8 cellular contexts compared by ENCODE assay signal in genomic region chr20:36951198-36951976, GRCh38. TPM values are rescaled to one million over a fixed set of nuclear protein-coding genes. Genes with fewer than 3 reads are reported as not detected.
DNase-seq lines count a peak whose midpoint lies in the region; ATAC-seq and TF ChIP-seq lines count a peak whose summit lies in the region.

Gene SAMHD1 (minus strand): TSS chr20:36951708. CDS start chr20:36951643, 65 bp downstream.

- H3K4me3 Mint-ChIP-seq in activated B cell treated with CpG ODN at 0.5 μM for 24 hours = peak within 1 kb of the TSS; percentile 96

- H3K9me3 Mint-ChIP-seq in activated B cell treated with CpG ODN at 0.5 μM for 24 hours = no peaks in the 10 kb centered on the region

- CTCF ChIA-PET in AG04450 (lab: Charles Lee) (no interaction called here), activated B cell treated with CpG ODN at 0.5 μM for 24 hours (lab: Charles Lee) (no interaction called here)

- H3K4me3 ChIP-seq in AG04450 (ENCODE audit: low read depth, low read length) = peak within 1 kb of the TSS; percentile 99

- ATAC-seq in GM18873 (IDR thresholded peaks at IDR 0.05; ENCODE audit: low FRiP score, unreplicated experiment) (peak; percentile 89), HG03139 (IDR thresholded peaks at IDR 0.05; ENCODE audit: unreplicated experiment) (peak; percentile 89), activated B cell treated with CpG ODN at 0.5 μM for 24 hours (ENCODE audit: low read depth) (peak; percentile 97)

- DNase-seq in AG04450 (ENCODE audit: low read depth, low spot score) (peak; percentile 98), NCI-H226 (peak; percentile 98), activated B cell treated with CpG ODN at 0.5 μM for 24 hours (peak; percentile 85), caudate nucleus (lab: John Stamatoyannopoulos, UW) (peak; percentile 53 to 98 (median 92)), inferior parietal cortex (ENCODE audit: extremely low spot score) (peak; percentile 98)
- peak; percentile 71 to 89 for DNase-seq in stimulated activated CD4-positive, alpha-beta T cell treated with anti-CD3 and anti-CD28 coated beads, Interleukin-12 subunit alpha, Interleukin-12 subunit beta, amount 100 ng/mL, for 24 hours (ENCODE audit: low read depth in 2 of 2)

- POLR2A ChIA-PET in AG04450 (lab: Yijun Ruan, JAX) = no interaction called here
- POLR2A ChIA-PET in activated B cell treated with CpG ODN at 0.5 μM for 24 hours (lab: Charles Lee) = no interaction called here

- peaks cover 6% of the 10 kb centered on the region for H3K36me3 Mint-ChIP-seq in activated B cell treated with CpG ODN at 0.5 μM for 24 hours (ENCODE audit: low read depth)

- no peaks in the 10 kb centered on the region for H3K27me3 Mint-ChIP-seq in activated B cell treated with CpG ODN at 0.5 μM for 24 hours

- TF ChIP-seq CTCF in AG04450 (IDR thresholded peaks at IDR 0.05; ENCODE audit: low read depth, low read length) (no peak), activated B cell treated with CpG ODN at 0.5 μM for 24 hours (IDR thresholded peaks at IDR 0.05) (no peak)

- H3K27ac Mint-ChIP-seq in activated B cell treated with CpG ODN at 0.5 μM for 24 hours = peak within 1 kb of the TSS; percentile 81

- intact Hi-C loops in activated B cell treated with CpG ODN at 0.5 μM for 24 hours (cut with micrococcal nuclease) = loop anchor here (1.0 to 5.0 kb wide), 4 partner anchors 93 to 227 kb away; partner anchors contain the start of gene RBL1

- H3K4me1 Mint-ChIP-seq in activated B cell treated with CpG ODN at 0.5 μM for 24 hours = peaks cover 24% of the 10 kb centered on the region

- H3K27ac ChIP-seq in AG04450 (ENCODE audit: low read depth, low read length) (no peak within 1 kb of the TSS), caudate nucleus (ENCODE audit: low read depth, low read length) (peak within 1 kb of the TSS; percentile 85)

- H3K27me3 ChIP-seq in AG04450 (ENCODE audit: control insufficient read depth, insufficient read depth, low read length) = no peaks in the 10 kb centered on the region

- H3K9me3 ChIP-seq in AG04450 (ENCODE audit: control insufficient read depth, insufficient read depth, low read length) = no peaks in the 10 kb centered on the region; the same call in 1 of the 2 replicates

RNA-seq across cellular contexts. Expression of gene SAMHD1, which starts in this region (rescaled TPM):
- 19.4 and 25.2 TPM in 2 replicates for polyA plus RNA-seq in AG04450 (2011; rRNA removed)
- polyA minus RNA-seq in AG04450 (2011; rRNA and poly(A)+ RNA removed) = 16.4 and 20.7 TPM in 2 replicates
- total RNA-seq in activated B cell treated with CpG ODN at 0.5 μM for 24 hours = 15.1 and 16.4 TPM in 2 replicates
